19 cellular contexts compared by ENCODE assay signal in genomic region chr11:123548774-123549173, GRCh38.
DNase-seq lines count a peak whose midpoint lies in the region; FAIRE-seq and TF ChIP-seq lines count a peak whose summit lies in the region.
"Had no signal": no experiment of that assay in that cellular context is flagged by ENCODE, and none has a peak within 500 bp of the region (broad histone marks: within the 10 kb centered on the region; RNA-seq: fewer than 3 reads in every experiment).

No MANE protein-coding gene starts in this region.

- H4K8ac ChIP-seq in mesenchymal stem cell (ENCODE audit: low read length) = no peak overlapping the region

- H2BK5ac ChIP-seq in mesenchymal stem cell (ENCODE audit: low read depth, low read length, poor library complexity, severe bottlenecking) = no peak overlapping the region

- H3K27ac ChIP-seq in WERI-Rb-1 (peak overlapping the region; percentile 88), mesenchymal stem cell (ENCODE audit: low read length, poor library complexity, severe bottlenecking) (no peak overlapping the region), small intestine (ENCODE audit: low read depth in 1 of 2, low read length in 1 of 2) (no peak overlapping the region)
- H3K27ac ChIP-seq: 22Rv1, A549, C4-2B had no signal

- H3K9ac ChIP-seq in mesenchymal stem cell (ENCODE audit: low read length) = no peak overlapping the region

- H3K9me3 Mint-ChIP-seq in HFFc6 = no peaks in the 10 kb centered on the region
- H3K9me3 Mint-ChIP-seq: CD4-positive, alpha-beta memory T cell; IgD-negative memory B cell had no signal

- H3K14ac ChIP-seq in mesenchymal stem cell (ENCODE audit: low read length in 2 of 2) = no peak overlapping the region

- peak overlapping the region; percentile 86 for H2BK15ac ChIP-seq in mesenchymal stem cell (ENCODE audit: low read depth, poor library complexity, severe bottlenecking)

- no peak overlapping the region for H2AFZ ChIP-seq in mesenchymal stem cell (ENCODE audit: low read depth, low read length)

- 0 out of 2 replicates have a peak, but pooled peaks cover 4% of the 10 kb centered on the region for H3K36me3 Mint-ChIP-seq in HFFc6 (ENCODE audit: low read depth)
- H3K36me3 Mint-ChIP-seq: CD4-positive, alpha-beta memory T cell; IgD-negative memory B cell had no signal

- no peak overlapping the region for H3K4ac ChIP-seq in mesenchymal stem cell (ENCODE audit: low read depth in 1 of 2, low read length in 2 of 2)

- H3K27me3 ChIP-seq in WERI-Rb-1 (ENCODE audit: insufficient read depth, low read depth, severe bottlenecking) (no peaks in the 10 kb centered on the region), mesenchymal stem cell (ENCODE audit: control insufficient read depth in 1 of 2, insufficient read depth in 1 of 2, low read length in 2 of 2) (no peaks in the 10 kb centered on the region), small intestine (ENCODE audit: control insufficient read depth in 2 of 2, insufficient read depth in 2 of 2, low read length in 2 of 2) (no peaks in the 10 kb centered on the region)

- peaks cover 1% of the 10 kb centered on the region; the same call in 1 of the 2 replicates for H3K27me3 Mint-ChIP-seq in HFFc6 (ENCODE audit: insufficient read depth)
- H3K27me3 Mint-ChIP-seq: CD4-positive, alpha-beta memory T cell had no signal

- H2BK12ac ChIP-seq in mesenchymal stem cell (ENCODE audit: low read length in 2 of 2) = no peak overlapping the region

- DNase-seq in NCI-H524 (lab: John Stamatoyannopoulos, UW) = peak; percentile 55 to 74
- no peak for DNase-seq in NCI-H524 treated with DMSO at 0.1 percent for 48 hours (lab: John Stamatoyannopoulos, UW)
- no peak for DNase-seq in HFFc6
- peak; percentile 86 for DNase-seq in WERI-Rb-1
- no peak for DNase-seq in mesenchymal stem cell
- no peak for DNase-seq in small intestine
- DNase-seq in OCI-M1 (lab: John Stamatoyannopoulos, UW) = no peak
- no peak for DNase-seq in kidney tubule cell (ENCODE audit: low spot score)
- DNase-seq: AML-193; CD4-positive, alpha-beta memory T cell; DMS153; DMS79 treated with DMSO at 0.1 percent for 48 hours; HCEC 1CT had no signal

- no peak overlapping the region for H3K18ac ChIP-seq in mesenchymal stem cell (ENCODE audit: low read depth in 1 of 2, low read length in 2 of 2)

- H3K27ac Mint-ChIP-seq in HFFc6 = peak overlapping the region; percentile 57
- H3K27ac Mint-ChIP-seq: IgD-negative memory B cell had no signal

- WGBS in mesenchymal stem cell = 75% methylated on average over 1 of the region's 4 CpGs
- WGBS in small intestine, 3 donors = 84 to 97% (median 91%) methylated on average over 4 of the region's 4 CpGs

- no peak overlapping the region for H3K4me2 ChIP-seq in mesenchymal stem cell (ENCODE audit: low read length, poor library complexity, severe bottlenecking)
- H3K4me2 ChIP-seq: A549 had no signal

- H3K4me1 Mint-ChIP-seq in HFFc6 (ENCODE audit: low read depth) = peaks cover 71% of the 10 kb centered on the region

- H4K91ac ChIP-seq in mesenchymal stem cell (ENCODE audit: low read length) = no peak overlapping the region

- H3K4me3 ChIP-seq in WERI-Rb-1 (ENCODE audit: low read depth, low read length) (peak overlapping the region; percentile 14), mesenchymal stem cell (ENCODE audit: insufficient read depth in 1 of 2, low read depth in 1 of 2, low read length in 2 of 2) (no peak overlapping the region), small intestine (ENCODE audit: low read depth in 1 of 2, low read length in 2 of 2) (no peak overlapping the region)
- H3K4me3 ChIP-seq: A549, GM12878 had no signal

- H3K4me3 Mint-ChIP-seq in HFFc6 = no peak overlapping the region
- H3K4me3 Mint-ChIP-seq: CD4-positive, alpha-beta memory T cell; IgD-negative memory B cell had no signal

- H3K4me1 ChIP-seq in mesenchymal stem cell (ENCODE audit: control insufficient read depth, insufficient read depth, low read depth, low read length) (peaks cover 7% of the 10 kb centered on the region), small intestine (ENCODE audit: control insufficient read depth in 2 of 2, insufficient read depth in 1 of 2, low read depth in 1 of 2, low read length in 1 of 2) (no peaks in the 10 kb centered on the region)

- H3K36me3 ChIP-seq in WERI-Rb-1 (no peaks in the 10 kb centered on the region), mesenchymal stem cell (ENCODE audit: control insufficient read depth in 1 of 2, insufficient read depth in 2 of 2, low read depth in 1 of 2, low read length in 2 of 2) (no peaks in the 10 kb centered on the region), small intestine (ENCODE audit: control insufficient read depth in 2 of 2, insufficient read depth in 2 of 2, low read length in 2 of 2) (no peaks in the 10 kb centered on the region)

- TF ChIP-seq CTCF in HFFc6 (IDR thresholded peaks at IDR 0.05) (no peak), WERI-Rb-1 (IDR thresholded peaks at IDR 0.05; ENCODE audit: low read depth, low read length) (no peak)

- H2AK5ac ChIP-seq in mesenchymal stem cell (ENCODE audit: low read length, severe bottlenecking) = no peak overlapping the region

- FAIRE-seq in small intestine (lab: Jason Lieb, UNC) = no peak
- FAIRE-seq: A549, GM12878, HepG2 had no signal

- no peaks in the 10 kb centered on the region for H3K9me3 ChIP-seq in WERI-Rb-1 (ENCODE audit: severe bottlenecking)
- no peaks in the 10 kb centered on the region for H3K9me3 ChIP-seq in mesenchymal stem cell (ENCODE audit: control insufficient read depth, low read length)
- H3K9me3 ChIP-seq in small intestine (ENCODE audit: control insufficient read depth, low read depth) = no peaks in the 10 kb centered on the region
- H3K9me3 ChIP-seq: A549 had no signal

- H3K23ac ChIP-seq in mesenchymal stem cell (ENCODE audit: low read length in 2 of 2) = no peak overlapping the region

- H3K79me1 ChIP-seq in mesenchymal stem cell (replicated peaks; ENCODE audit: low read length, poor library complexity, severe bottlenecking) = peaks cover 3% of the 10 kb centered on the region

- H2BK120ac ChIP-seq in mesenchymal stem cell (ENCODE audit: low read depth, low read length) = no peak overlapping the region

Comparison
In these comparisons a context has a peak if more than half of its experiments do, and no peak if none do; other contexts are left out.
1. DNase-seq: peak in NCI-H524 (2 of 2) and WERI-Rb-1 (single experiment); none in NCI-H524 treated with DMSO at 0.1 percent for 48 hours (single experiment), HFFc6 (single experiment), mesenchymal stem cell (single experiment), small intestine (single experiment), OCI-M1 (single experiment) and kidney tubule cell (single experiment).